11 cellular contexts compared by ENCODE assay signal in genomic region chr4:87890748-87891147, GRCh38. TPM values are rescaled to one million over a fixed set of nuclear protein-coding genes. Genes with fewer than 3 reads are reported as not detected.
DNase-seq lines count a peak whose midpoint lies in the region; ATAC-seq and TF ChIP-seq lines count a peak whose summit lies in the region.
"Not testable (repeated sequence)": the region's sequence is repeated elsewhere in the genome, so short reads cannot be mapped to it uniquely, and the experiment has no call there.
"Had no signal": no experiment of that assay in that cellular context is flagged by ENCODE, and none has a peak within 500 bp of the region (broad histone marks: within the 10 kb centered on the region; RNA-seq: fewer than 3 reads in every experiment).

No MANE protein-coding gene starts in this region.

- peak overlapping the region; percentile 54; the same call in 1 of the 2 replicates for H3K4me2 ChIP-seq in MM.1S (ENCODE audit: low read depth, low read length)
- H3K4me2 ChIP-seq in OCI-LY7 (ENCODE audit: low read length), result not testable (repeated sequence)

- H3K4me3 ChIP-seq in MM.1S (ENCODE audit: low read length); OCI-LY7 (ENCODE audit: low read depth, low read length, poor library complexity, severe bottlenecking): not testable (repeated sequence)

- intact Hi-C loops in OCI-LY7 (cut with micrococcal nuclease; ENCODE audit: unreplicated experiment); activated B cell treated with CpG ODN at 0.5 μM for 24 hours (cut with micrococcal nuclease): not testable (repeated sequence)

- not testable (repeated sequence) for H3K27ac Mint-ChIP-seq in activated B cell treated with CpG ODN at 0.5 μM for 24 hours

- peaks cover 10% of the 10 kb centered on the region for H3K9me3 Mint-ChIP-seq in activated B cell treated with CpG ODN at 0.5 μM for 24 hours

- DNase-seq in CD1c-positive myeloid dendritic cell (ENCODE audit: extremely low spot score) (peak; percentile 35), MM.1S (peak; percentile 44), MV-4-11 (lab: John Stamatoyannopoulos, UW) (peak; percentile 63), NOMO-1 treated with DMSO at 0.1 percent for 48 hours (lab: John Stamatoyannopoulos, UW; ENCODE audit: unreplicated experiment) (peak; percentile 58), OCI-LY7 (ENCODE audit: low spot score) (peak; percentile 34), pons (ENCODE audit: low spot score) (peak; percentile 48)
- not testable (repeated sequence) for DNase-seq in activated B cell treated with CpG ODN at 0.5 μM for 24 hours

- H4K20me1 ChIP-seq in MM.1S (ENCODE audit: insufficient read depth, low read length); OCI-LY7 (ENCODE audit: insufficient read depth, low read length): not testable (repeated sequence)

- POLR2A ChIA-PET in OCI-LY7 (lab: Charles Lee); activated B cell treated with CpG ODN at 0.5 μM for 24 hours (lab: Charles Lee): not testable (repeated sequence)

- H3K9ac ChIP-seq in MM.1S (ENCODE audit: low read length), result not testable (repeated sequence)

- not testable (repeated sequence) for H2AFZ ChIP-seq in MM.1S (ENCODE audit: low read length); OCI-LY7 (ENCODE audit: low read length)

- CTCF ChIA-PET in OCI-LY7 (lab: Charles Lee; ENCODE audit: unreplicated experiment); activated B cell treated with CpG ODN at 0.5 μM for 24 hours (lab: Charles Lee): not testable (repeated sequence)

- not testable (repeated sequence) for H3K27me3 Mint-ChIP-seq in activated B cell treated with CpG ODN at 0.5 μM for 24 hours

- not testable (repeated sequence) for H3K79me2 ChIP-seq in MM.1S (ENCODE audit: low read length); OCI-LY7 (ENCODE audit: insufficient read depth, low read depth, low read length)

- H3K9me2 ChIP-seq in MM.1S (replicated peaks; ENCODE audit: insufficient read depth, low read length); OCI-LY7 (ENCODE audit: insufficient read depth, low read length): not testable (repeated sequence)

- H3K9me3 ChIP-seq in MM.1S (replicated peaks; ENCODE audit: insufficient read depth, low read length), result not testable (repeated sequence)
- peaks cover 10% of the 10 kb centered on the region; the same call in 1 of the 2 replicates for H3K9me3 ChIP-seq in OCI-LY7 (ENCODE audit: low read length)

- peak overlapping the region; percentile 13 for H3K4me3 Mint-ChIP-seq in activated B cell treated with CpG ODN at 0.5 μM for 24 hours

- H3F3A ChIP-seq in MM.1S (ENCODE audit: insufficient read depth, low read length), result not testable (repeated sequence)

- BruUV-seq in OCI-LY7 (replicated peaks; lab: Mats Ljungman, UMichigan), result not testable (repeated sequence)

- H3K4me1 ChIP-seq in MM.1S (ENCODE audit: low read length), result peaks cover 14% of the 10 kb centered on the region
- H3K4me1 ChIP-seq in OCI-LY7 (ENCODE audit: insufficient read depth, low read length, poor library complexity, severe bottlenecking), result peaks cover 19% of the 10 kb centered on the region

- peaks cover 29% of the 10 kb centered on the region for H3K4me1 Mint-ChIP-seq in activated B cell treated with CpG ODN at 0.5 μM for 24 hours

- not testable (repeated sequence) for H3K36me3 Mint-ChIP-seq in activated B cell treated with CpG ODN at 0.5 μM for 24 hours (ENCODE audit: low read depth)

- not testable (repeated sequence) for TF ChIP-seq CTCF in MM.1S (IDR thresholded peaks at IDR 0.05; ENCODE audit: low read length); OCI-LY7 (conservative IDR thresholded peaks at IDR 0.05; ENCODE audit: low read length); activated B cell treated with CpG ODN at 0.5 μM for 24 hours (IDR thresholded peaks at IDR 0.05)

- ATAC-seq in activated B cell treated with CpG ODN at 0.5 μM for 24 hours (ENCODE audit: low read depth), result not testable (repeated sequence)

- H3K27me3 ChIP-seq in MM.1S (replicated peaks; ENCODE audit: insufficient read depth, low read length), result not testable (repeated sequence)

- H3K36me3 ChIP-seq in MM.1S (replicated peaks; ENCODE audit: insufficient read depth, low read length); OCI-LY7 (ENCODE audit: insufficient read depth, low read length): not testable (repeated sequence)

- H3K27ac ChIP-seq in MM.1S (ENCODE audit: low read length), result peak overlapping the region; percentile 16; the same call in 1 of the 2 replicates
- not testable (repeated sequence) for H3K27ac ChIP-seq in OCI-LY7 (ENCODE audit: low read depth, low read length, poor library complexity, severe bottlenecking)

RNA-seq across cellular contexts. Expression of gene MEPE, which starts 58.0 kb away (rescaled TPM):
- not detected in 2 replicates for total RNA-seq in OCI-LY7 (2014; rRNA removed; shearing (Covaris generic))
- not detected in 2 replicates for total RNA-seq in OCI-LY7 (2022)
- total RNA-seq in activated B cell treated with CpG ODN at 0.5 μM for 24 hours, result not detected in 2 replicates
- total RNA-seq: CD4-positive, CD25-positive, alpha-beta regulatory T cell; CD8-positive, alpha-beta memory T cell; GM23338; HT-29 had no signal
